8 cellular contexts compared by ENCODE assay signal in genomic region chr2:64751286-64752260, GRCh38.
DNase-seq lines count a peak whose midpoint lies in the region; ATAC-seq and TF ChIP-seq lines count a peak whose summit lies in the region.

No MANE protein-coding gene starts in this region.

- CTCF ChIA-PET in activated CD8-positive, alpha-beta T cell treated with anti-CD3 and anti-CD28 coated beads, Interleukin-2, amount 10 ng/mL, durations not matched to agents 7 days and 5 days (lab: Charles Lee), result interaction anchor here (0.5 to 15.9 kb wide), 27 partner anchors 8 to 548 kb away, joined by 3 to 276 read pairs (median 5); partner anchors contain the start of gene SERTAD2

- intact Hi-C loops in natural killer cell (cut with micrococcal nuclease), result loop anchor here (1.0 to 5.0 kb wide), 8 partner anchors 16 to 227 kb away; partner anchors contain the start of gene AFTPH

- H3K4me1 Mint-ChIP-seq in activated CD8-positive, alpha-beta T cell treated with anti-CD3 and anti-CD28 coated beads, Interleukin-2, amount 10 ng/mL, durations not matched to agents 7 days and 5 days (ENCODE audit: low read depth), result peaks cover 27% of the 10 kb centered on the region
- H3K4me1 Mint-ChIP-seq in natural killer cell, result peaks cover 12 to 16% of the 10 kb centered on the region in 2 donors

- peak overlapping the region; percentile 78 for H3K4me3 ChIP-seq in fibroblast of pulmonary artery (replicated peaks; ENCODE audit: low read depth, low read length)

- peak; percentile 26 for DNase-seq in COLO829 (ENCODE audit: low spot score)
- peak; percentile 69 for DNase-seq in NCI-H2227 treated with DMSO at 0.1 percent for 48 hours (lab: John Stamatoyannopoulos, UW)
- peak; percentile 52 for DNase-seq in activated CD8-positive, alpha-beta T cell treated with anti-CD3 and anti-CD28 coated beads, Interleukin-2, amount 10 ng/mL, durations not matched to agents 7 days and 5 days
- peak; percentile 74 for DNase-seq in fibroblast of pulmonary artery (ENCODE audit: low read depth)
- DNase-seq in natural killer cell, result peak; percentile 95
- no peak for DNase-seq in HuH-7.5 (ENCODE audit: low spot score)

- H3K9me3 Mint-ChIP-seq in activated CD8-positive, alpha-beta T cell treated with anti-CD3 and anti-CD28 coated beads, Interleukin-2, amount 10 ng/mL, durations not matched to agents 7 days and 5 days (ENCODE audit: insufficient read depth), result peaks cover 5% of the 10 kb centered on the region
- no peaks in the 10 kb centered on the region for H3K9me3 Mint-ChIP-seq in natural killer cell

- H3K27me3 Mint-ChIP-seq in activated CD8-positive, alpha-beta T cell treated with anti-CD3 and anti-CD28 coated beads, Interleukin-2, amount 10 ng/mL, durations not matched to agents 7 days and 5 days (ENCODE audit: low read depth), result no peaks in the 10 kb centered on the region
- no peaks in the 10 kb centered on the region for H3K27me3 Mint-ChIP-seq in natural killer cell (ENCODE audit: low read depth in 2 of 2)

- TF ChIP-seq CTCF in fibroblast of pulmonary artery (IDR thresholded peaks at IDR 0.05; ENCODE audit: low read length, missing control alignments) (peak; percentile 25), natural killer cell (IDR thresholded peaks at IDR 0.05) (peak; percentile 38)

- peak overlapping the region; percentile 80 for H3K4me3 Mint-ChIP-seq in activated CD8-positive, alpha-beta T cell treated with anti-CD3 and anti-CD28 coated beads, Interleukin-2, amount 10 ng/mL, durations not matched to agents 7 days and 5 days
- peak overlapping the region; percentile 96 for H3K4me3 Mint-ChIP-seq in natural killer cell

- H3K27ac Mint-ChIP-seq in activated CD8-positive, alpha-beta T cell treated with anti-CD3 and anti-CD28 coated beads, Interleukin-2, amount 10 ng/mL, durations not matched to agents 7 days and 5 days, result peak overlapping the region; percentile 98
- H3K27ac Mint-ChIP-seq in natural killer cell, result peak overlapping the region; percentile 77 to 96

- no peaks in the 10 kb centered on the region for H3K36me3 Mint-ChIP-seq in activated CD8-positive, alpha-beta T cell treated with anti-CD3 and anti-CD28 coated beads, Interleukin-2, amount 10 ng/mL, durations not matched to agents 7 days and 5 days (ENCODE audit: low read depth)
- H3K36me3 Mint-ChIP-seq in natural killer cell, result no peaks in the 10 kb centered on the region

- ATAC-seq in GM18907 (IDR thresholded peaks at IDR 0.05; ENCODE audit: unreplicated experiment) (peak; percentile 88), HG03060 (IDR thresholded peaks at IDR 0.05; ENCODE audit: low read depth, unreplicated experiment) (peak; percentile 74), natural killer cell (no peak)
- peak; percentile 86 for ATAC-seq in activated CD8-positive, alpha-beta T cell treated with anti-CD3 and anti-CD28 coated beads, Interleukin-2, amount 10 ng/mL, durations not matched to agents 7 days and 5 days

- POLR2A ChIA-PET in activated CD8-positive, alpha-beta T cell treated with anti-CD3 and anti-CD28 coated beads, Interleukin-2, amount 10 ng/mL, durations not matched to agents 7 days and 5 days (lab: Charles Lee), result interaction anchor here (0.6 to 6.1 kb wide), 28 partner anchors 8 to 228 kb away, joined by 3 to 144 read pairs (median 5); partner anchors contain the start of genes AFTPH and SERTAD2

Comparison
In these comparisons a context has a peak if more than half of its experiments do, and no peak if none do; other contexts are left out.
1. ATAC-seq: peak in GM18907 (single experiment), HG03060 (single experiment) and activated CD8-positive, alpha-beta T cell treated with anti-CD3 and anti-CD28 coated beads, Interleukin-2, amount 10 ng/mL, durations not matched to agents 7 days and 5 days (single experiment); none in natural killer cell (0 of 3).